Comparison of ENCODE assay signal across 9 cellular contexts in the genomic region with DNA sequence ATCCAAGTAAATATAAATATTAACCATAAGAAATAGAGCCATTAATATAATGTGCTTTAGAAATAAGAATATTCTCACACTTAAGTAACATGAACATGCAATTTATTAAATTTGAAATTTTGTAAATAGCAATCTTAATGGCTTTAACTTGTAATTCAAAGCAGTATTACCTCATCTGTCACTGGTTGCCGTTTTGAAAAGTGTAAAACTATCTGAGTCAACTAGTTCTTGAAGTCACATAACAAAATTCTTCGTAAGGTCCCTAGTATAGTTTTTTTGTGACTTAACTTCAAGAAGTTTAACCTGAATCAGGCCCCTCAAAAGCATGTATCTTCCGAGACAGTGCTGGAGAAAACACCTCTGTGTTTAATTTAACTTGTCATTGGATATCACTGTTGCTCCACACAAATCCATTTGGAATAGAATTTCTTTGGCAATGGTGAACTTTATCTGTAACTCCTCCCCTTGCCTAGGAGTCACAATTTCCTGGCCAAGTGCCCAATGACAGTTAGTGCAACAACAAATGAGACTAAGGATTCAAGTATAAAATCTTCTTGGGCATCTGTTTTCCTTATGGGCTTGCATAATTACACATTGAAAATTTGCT. TPM values are rescaled to one million over a fixed set of nuclear protein-coding genes. Genes with fewer than 3 reads are reported as not detected.
DNase-seq lines count a peak whose midpoint lies in the region; ATAC-seq and TF ChIP-seq lines count a peak whose summit lies in the region.
"Had no signal": no experiment of that assay in that cellular context is flagged by ENCODE, and none has a peak within 500 bp of the region (broad histone marks: within the 10 kb centered on the region; RNA-seq: fewer than 3 reads in every experiment).

No MANE protein-coding gene starts in this region.

- TF ChIP-seq CTCF in Calu3 (IDR thresholded peaks at IDR 0.05; ENCODE audit: unreplicated experiment) (no peak), omental fat pad (IDR thresholded peaks at IDR 0.05) (no peak), OCI-LY7 (conservative IDR thresholded peaks at IDR 0.05; ENCODE audit: low read length) (no peak)

- no peak overlapping the region for H3K27ac ChIP-seq in OCI-LY7 (ENCODE audit: low read depth, low read length, poor library complexity, severe bottlenecking)

- H3K4me1 Mint-ChIP-seq in Calu3 (ENCODE audit: low read depth, unreplicated experiment) = peaks cover 17% of the 10 kb centered on the region

- no peak overlapping the region for H3K27ac Mint-ChIP-seq in Calu3 (ENCODE audit: unreplicated experiment)
- H3K27ac Mint-ChIP-seq: memory B cell had no signal

- H3K36me3 Mint-ChIP-seq in Calu3 (ENCODE audit: insufficient read depth, unreplicated experiment) = peaks cover 28% of the 10 kb centered on the region

- no peaks in the 10 kb centered on the region for H3K9me3 Mint-ChIP-seq in Calu3 (ENCODE audit: low read depth, unreplicated experiment)
- H3K9me3 Mint-ChIP-seq: memory B cell had no signal

- H3K36me3 ChIP-seq in OCI-LY7 (ENCODE audit: insufficient read depth, low read length) = peaks cover 36% of the 10 kb centered on the region

- no peaks in the 10 kb centered on the region for H3K9me2 ChIP-seq in OCI-LY7 (ENCODE audit: insufficient read depth, low read length)

- no peaks in the 10 kb centered on the region for H3K27me3 Mint-ChIP-seq in Calu3 (ENCODE audit: unreplicated experiment)
- H3K27me3 Mint-ChIP-seq: memory B cell had no signal

- H3K4me1 ChIP-seq in OCI-LY7 (ENCODE audit: insufficient read depth, low read length, poor library complexity, severe bottlenecking) = no peaks in the 10 kb centered on the region

- CTCF ChIA-PET in Calu3 (lab: Charles Lee) (no interaction called here), OCI-LY7 (lab: Charles Lee; ENCODE audit: unreplicated experiment) (no interaction called here)

- intact Hi-C loops in Calu3 (cut with micrococcal nuclease; ENCODE audit: unreplicated experiment) = no loop called here
- intact Hi-C loops in OCI-LY7 (cut with micrococcal nuclease; ENCODE audit: unreplicated experiment) = no loop called here

- BruUV-seq in Calu3 (replicated peaks; lab: Mats Ljungman, UMichigan) (no TSS peak), OCI-LY7 (replicated peaks; lab: Mats Ljungman, UMichigan) (no TSS peak)

- H3K79me2 ChIP-seq in OCI-LY7 (ENCODE audit: insufficient read depth, low read depth, low read length) = no peaks in the 10 kb centered on the region; the same call in 1 of the 2 replicates

- H4K20me1 ChIP-seq in OCI-LY7 (ENCODE audit: insufficient read depth, low read length) = no peaks in the 10 kb centered on the region

- no peak overlapping the region for H3K4me3 Mint-ChIP-seq in Calu3 (ENCODE audit: low read depth, unreplicated experiment)
- H3K4me3 Mint-ChIP-seq: memory B cell had no signal

- POLR2A ChIA-PET in OCI-LY7 (lab: Charles Lee) = no interaction called here

- DNase-seq in Calu3 (peak; percentile 37), NCI-H226 (peak; percentile 76), fibroblast of gingiva (ENCODE audit: low read depth) (peak; percentile 98), omental fat pad (ENCODE audit: low spot score) (peak; percentile 60), OCI-LY7 (ENCODE audit: low spot score) (no peak)

- H2AFZ ChIP-seq in OCI-LY7 (ENCODE audit: low read length) = no peak overlapping the region

- H3K4me3 ChIP-seq in OCI-LY7 (ENCODE audit: low read depth, low read length, poor library complexity, severe bottlenecking) = no peak overlapping the region

- peak; percentile 75 for ATAC-seq in omental fat pad (ENCODE audit: low FRiP score)
- ATAC-seq in HG02610 (IDR thresholded peaks at IDR 0.05; ENCODE audit: unreplicated experiment) = no peak
- ATAC-seq in HG03442 (IDR thresholded peaks at IDR 0.05; ENCODE audit: unreplicated experiment) = no peak
- no peak for ATAC-seq in HG02885 (IDR thresholded peaks at IDR 0.05; ENCODE audit: poor library complexity, unreplicated experiment)

- no peak overlapping the region for H3K4me2 ChIP-seq in OCI-LY7 (ENCODE audit: low read length)

- no peaks in the 10 kb centered on the region for H3K9me3 ChIP-seq in OCI-LY7 (ENCODE audit: low read length)

RNA-seq across cellular contexts. Expression of a gene that starts 47.1 kb away (rescaled TPM):
- 70.0 and 75.8 TPM in 2 replicates for total RNA-seq in Calu3 (2022)
- 10 to 100 TPM; 46.9 to 94.6 (median 62.8) TPM for total RNA-seq in omental fat pad
- total RNA-seq in OCI-LY7 (2014; rRNA removed; shearing (Covaris generic)) = 72.0 and 73.5 TPM in 2 replicates
- 87.3 and 118 TPM in 2 replicates for total RNA-seq in OCI-LY7 (2022)
